In genomic region chr14:70776197-70776596, GRCh38 we compare ENCODE assay signal across 1 cellular context.
TF ChIP-seq lines count a peak whose summit lies in the region.

No MANE protein-coding gene starts in this region.

TF ChIP-seq in WTC11, 78 proteins besides CTCF, POLR2A, EP300 and RAD21 (continued from another document):
- TF ChIP-seq E2F4 (CRISPR knock-in tag; IDR thresholded peaks at IDR 0.05; ENCODE audit: borderline replicate concordance, low read depth) (no peak), MLX (CRISPR knock-in tag; IDR thresholded peaks at IDR 0.05) (no peak), RORB (CRISPR knock-in tag; IDR thresholded peaks at IDR 0.05) (no peak), ZNF317 (CRISPR knock-in tag; IDR thresholded peaks at IDR 0.05; ENCODE audit: borderline replicate concordance, low read depth) (no peak)
